In the genomic region with DNA sequence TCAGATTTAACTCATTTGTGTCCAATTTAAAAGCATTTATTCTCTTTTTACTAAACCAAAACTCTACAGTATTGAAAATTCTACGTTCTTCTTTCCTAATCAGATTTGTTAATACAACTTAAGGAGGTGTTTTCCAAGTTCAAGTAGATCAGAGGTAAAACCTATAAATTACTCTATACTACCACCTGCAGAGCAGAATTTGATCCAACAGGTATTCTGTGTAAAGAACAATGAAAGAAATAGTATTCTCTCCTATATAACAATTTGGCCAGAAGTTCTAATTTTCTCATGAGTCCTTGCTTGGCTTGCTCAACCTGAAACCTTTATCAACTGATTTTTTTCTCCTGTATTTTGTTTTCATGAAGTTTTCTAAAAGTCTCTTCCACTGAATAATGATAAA, we compare ENCODE assay signal across 15 cellular contexts. TPM values are rescaled to one million over a fixed set of nuclear protein-coding genes. Genes with fewer than 3 reads are reported as not detected.
DNase-seq lines count a peak whose midpoint lies in the region; ATAC-seq and TF ChIP-seq lines count a peak whose summit lies in the region.
"Had no signal": no experiment of that assay in that cellular context is flagged by ENCODE, and none has a peak within 500 bp of the region (broad histone marks: within the 10 kb centered on the region; RNA-seq: fewer than 3 reads in every experiment).

No MANE protein-coding gene starts in this region.

- H3K27ac ChIP-seq in HEK293 (ENCODE audit: extremely low read depth, low read depth, low read length) (no peak overlapping the region), RWPE2 (ENCODE audit: poor library complexity, severe bottlenecking) (no peak overlapping the region), esophagus muscularis mucosa (replicated peaks in 1 of 4) (peak overlapping the region; percentile 66 to 75 (median 68)), stomach (peak overlapping the region in 3 of 5 donors; percentile 65 to 81 (median 71))

- H3K4me1 Mint-ChIP-seq in T-helper 2 cell treated with Interferon-gamma antibody and Interleukin-4, amounts not matched to agents 5 μg/mL and 100 μg/mL, for 36 hours (ENCODE audit: low read depth), result no peaks in the 10 kb centered on the region

- POLR2A ChIA-PET in HEK293 (lab: Yijun Ruan, JAX), result no interaction called here

- 91% methylated on average over 1 of the region's 1 CpG for WGBS in esophagus muscularis mucosa
- 36 to 48% (median 44%) methylated on average over 1 of the region's 1 CpG for WGBS in stomach, 5 donors

- CTCF ChIA-PET in HEK293 (lab: Yijun Ruan, JAX), result interaction anchor here (0.7 to 2.1 kb wide), 8 partner anchors 10 to 900 kb away, joined by 3 to 6 read pairs (median 3); no protein-coding TSS in a partner anchor

- TF ChIP-seq EP300 in esophagus muscularis mucosa (IDR thresholded peaks at IDR 0.05) (no peak), stomach (IDR thresholded peaks at IDR 0.05) (no peak)

- TF ChIP-seq POLR2A in esophagus muscularis mucosa (IDR thresholded peaks at IDR 0.05; ENCODE audit: low read depth) (no peak), stomach (IDR thresholded peaks at IDR 0.05) (no peak)

- H3K9me3 Mint-ChIP-seq in T-helper 2 cell treated with Interferon-gamma antibody and Interleukin-4, amounts not matched to agents 5 μg/mL and 100 μg/mL, for 36 hours, result no peaks in the 10 kb centered on the region
- H3K9me3 Mint-ChIP-seq: activated T-cell treated with anti-CD3 and anti-CD28 coated beads, Interleukin-2, amount 50 U/mL, for 4 hours; stimulated activated naive CD8-positive, alpha-beta T cell treated with anti-CD3 and anti-CD28 coated beads, Interleukin-15, Interleukin-2, amounts not matched to agents 100 ng/mL and 50 ng/mL, for 24 hours had no signal

- H3K4me1 ChIP-seq in HEK293 (ENCODE audit: control insufficient read depth, insufficient read depth, low read length) (peaks cover 17% of the 10 kb centered on the region), RWPE2 (ENCODE audit: insufficient read depth, poor library complexity, severe bottlenecking) (peaks cover 32% of the 10 kb centered on the region), esophagus muscularis mucosa (peaks cover 19 to 38% (median 31%) of the 10 kb centered on the region in 4 donors), stomach (peaks cover 8 to 33% (median 20%) of the 10 kb centered on the region in 4 donors)

- intact Hi-C loops in esophagus muscularis mucosa (cut with DNase I) (no loop called here), stomach (cut with DNase I; ENCODE audit: low total_unique reads) (no loop called here)

- no peaks in the 10 kb centered on the region for H3K9me3 ChIP-seq in HEK293 (ENCODE audit: control insufficient read depth, insufficient read depth, low read depth, low read length)
- peaks cover 2% of the 10 kb centered on the region for H3K9me3 ChIP-seq in RWPE2 (ENCODE audit: severe bottlenecking)
- H3K9me3 ChIP-seq in esophagus muscularis mucosa, result no peaks in the 10 kb centered on the region
- no peaks in the 10 kb centered on the region for H3K9me3 ChIP-seq in stomach

- H3K27me3 ChIP-seq in RWPE2 (ENCODE audit: insufficient read depth, poor library complexity, severe bottlenecking) (no peaks in the 10 kb centered on the region), esophagus muscularis mucosa (no peaks in the 10 kb centered on the region), stomach (no peaks in the 10 kb centered on the region)

- DNase-seq in RWPE2 (ENCODE audit: low spot score) (no peak), esophagus muscularis mucosa (ENCODE audit: extremely low spot score) (no peak), stomach (no peak), COLO668 (lab: John Stamatoyannopoulos, UW; ENCODE audit: unreplicated experiment) (no peak), hippocampal formation (lab: John Stamatoyannopoulos, UW) (no peak)
- no peak for DNase-seq in T-helper 2 cell treated with Interferon-gamma antibody and Interleukin-4, amounts not matched to agents 5 μg/mL and 100 μg/mL, for 36 hours (ENCODE audit: low spot score)
- DNase-seq: activated CD4-positive, alpha-beta T cell treated with anti-CD3 and anti-CD28 coated beads for 1 hour; activated T-cell treated with anti-CD3 and anti-CD28 coated beads, Interleukin-2, amount 50 U/mL, for 4 hours; GDM1; NCI-H2029 treated with DMSO at 0.1 percent for 48 hours; stimulated activated CD4-positive, alpha-beta T cell treated with anti-CD3 and anti-CD28 coated beads, Interleukin-4, amount 100 ng/mL, for 24 hours; SW 1271 had no signal

- no peak overlapping the region for H3K4me3 Mint-ChIP-seq in T-helper 2 cell treated with Interferon-gamma antibody and Interleukin-4, amounts not matched to agents 5 μg/mL and 100 μg/mL, for 36 hours
- H3K4me3 Mint-ChIP-seq: activated T-cell treated with anti-CD3 and anti-CD28 coated beads, Interleukin-2, amount 50 U/mL, for 4 hours; stimulated activated naive CD8-positive, alpha-beta T cell treated with anti-CD3 and anti-CD28 coated beads, Interleukin-15, Interleukin-2, amounts not matched to agents 100 ng/mL and 50 ng/mL, for 24 hours had no signal

- H3K36me3 ChIP-seq in HEK293 (ENCODE audit: control insufficient read depth in 2 of 2, insufficient read depth in 1 of 2, low read length in 2 of 2) (no peaks in the 10 kb centered on the region; a peak in 1 of 3 replicates), RWPE2 (ENCODE audit: low read depth) (no peaks in the 10 kb centered on the region), esophagus muscularis mucosa (no peaks in the 10 kb centered on the region), stomach (no peaks in the 10 kb centered on the region)

- H3K27ac Mint-ChIP-seq in T-helper 2 cell treated with Interferon-gamma antibody and Interleukin-4, amounts not matched to agents 5 μg/mL and 100 μg/mL, for 36 hours, result no peak overlapping the region
- H3K27ac Mint-ChIP-seq: stimulated activated naive CD8-positive, alpha-beta T cell treated with anti-CD3 and anti-CD28 coated beads, Interleukin-15, Interleukin-2, amounts not matched to agents 100 ng/mL and 50 ng/mL, for 24 hours had no signal

- no peak overlapping the region for H3K4me3 ChIP-seq in HEK293 (ENCODE audit: low read depth, low read length)
- no peak overlapping the region for H3K4me3 ChIP-seq in RWPE2 (ENCODE audit: severe bottlenecking)
- H3K4me3 ChIP-seq in esophagus muscularis mucosa, result no peak overlapping the region
- H3K4me3 ChIP-seq in stomach, result no peak overlapping the region

- H3K27me3 Mint-ChIP-seq in T-helper 2 cell treated with Interferon-gamma antibody and Interleukin-4, amounts not matched to agents 5 μg/mL and 100 μg/mL, for 36 hours (ENCODE audit: low read depth), result no peaks in the 10 kb centered on the region

- ATAC-seq in RWPE2 (ENCODE audit: low read depth), result peak; percentile 73
- ATAC-seq in GM21423 (IDR thresholded peaks at IDR 0.05; ENCODE audit: unreplicated experiment), result no peak
- ATAC-seq: activated T-cell treated with anti-CD3 and anti-CD28 coated beads, Interleukin-2, amount 50 U/mL, for 4 hours had no signal

- no peaks in the 10 kb centered on the region for H3K36me3 Mint-ChIP-seq in T-helper 2 cell treated with Interferon-gamma antibody and Interleukin-4, amounts not matched to agents 5 μg/mL and 100 μg/mL, for 36 hours (ENCODE audit: low read depth)

- TF ChIP-seq CTCF in HEK293 (tag by site-specific recombination; IDR thresholded peaks at IDR 0.05) (no peak), RWPE2 (IDR thresholded peaks at IDR 0.05; ENCODE audit: poor library complexity, severe bottlenecking) (peak; percentile 65), esophagus muscularis mucosa (IDR thresholded peaks at IDR 0.05) (no peak), stomach (IDR thresholded peaks at IDR 0.05) (no peak)

TF ChIP-seq in HEK293, 187 proteins besides CTCF, POLR2A, EP300 and RAD21:
- TF ChIP-seq SCRT2 (tag by site-specific recombination; IDR thresholded peaks at IDR 0.05) (peak; percentile 49; the same call in 1 of the 2 replicates), PRDM1 (tag by site-specific recombination; IDR thresholded peaks at IDR 0.05) (no peak)

RNA-seq across cellular contexts. Expression of gene DST, which starts 28.5 kb away (rescaled TPM):
- total RNA-seq in esophagus muscularis mucosa, result 100 to 1,000 TPM; 410 to 588 (median 521) TPM
- total RNA-seq in stomach, result 100 to 1,000 TPM; 153 to 623 (median 322) TPM
- polyA plus RNA-seq in stomach, result 10 to 100 TPM; 16.3 to 68.6 (median 25.3) TPM

Comparison
In these comparisons a context has a peak if more than half of its experiments do, and no peak if none do; other contexts are left out.
1. H3K27ac ChIP-seq: peak in esophagus muscularis mucosa (4 of 4) and stomach (3 of 5); none in HEK293 (single experiment) and RWPE2 (single experiment).